ENCODE assay signal across 8 cellular contexts in genomic region chrX:52261463-52262194, GRCh38.
DNase-seq lines count a peak whose midpoint lies in the region; ATAC-seq, FAIRE-seq and TF ChIP-seq lines count a peak whose summit lies in the region.

No MANE protein-coding gene starts in this region.

- ATAC-seq in GM21390 (IDR thresholded peaks at IDR 0.05; ENCODE audit: unreplicated experiment): peak; percentile 99

- H3K4me3 ChIP-seq in endodermal cell (ENCODE audit: low read length): peak overlapping the region; percentile 81

- no peak for FAIRE-seq in D721Med (lab: Jason Lieb, UNC)

- H3K9me3 Mint-ChIP-seq in endodermal cell (peaks cover 27% of the 10 kb centered on the region), mesothelial cell of epicardium (peaks cover 5% of the 10 kb centered on the region)

- WGBS in endodermal cell (ENCODE audit: insufficient coverage in 1 of 2, insufficient read length in 1 of 2), 2 experiments: 0 to 2% methylated on average over 2 to 41 of the region's 41 CpGs

- no peak overlapping the region for H3K9ac ChIP-seq in endodermal cell (ENCODE audit: extremely low read depth, low read length, poor library complexity, severe bottlenecking)

- TF ChIP-seq CTCF in D721Med (IDR thresholded peaks at IDR 0.05; ENCODE audit: insufficient read depth, missing control alignments): peak; percentile 61
- TF ChIP-seq CTCF in endodermal cell (conservative IDR thresholded peaks at IDR 0.05): peak; percentile 95
- TF ChIP-seq CTCF in mesothelial cell of epicardium (IDR thresholded peaks at IDR 0.05; ENCODE audit: unreplicated experiment): peak; percentile 94

- no peaks in the 10 kb centered on the region for H3K36me3 ChIP-seq in endodermal cell (ENCODE audit: control insufficient read depth, insufficient read depth, low read length)

- DNase-seq in D721Med (ENCODE audit: insufficient read length, low spot score): peak; percentile 23
- peak in 73 of 76 experiments; percentile 1 to 82 (median 65) for DNase-seq in HUDEP-2 (lab: John Stamatoyannopoulos, UW; ENCODE audit: unreplicated experiment in 76 of 76)
- peak; percentile 85 for DNase-seq in NOMO-1 treated with DMSO at 0.1 percent for 48 hours (lab: John Stamatoyannopoulos, UW; ENCODE audit: unreplicated experiment)
- DNase-seq in activated CD8-positive, alpha-beta memory T cell treated with anti-CD3 and anti-CD28 coated beads, Interleukin-2, amount 50 U/mL, for 24 hours (ENCODE audit: extremely low read depth): peak; percentile 72
- peak; percentile 94 for DNase-seq in endodermal cell
- peak; percentile 65 to 84 for DNase-seq in mesothelial cell of epicardium (ENCODE audit: low spot score in 2 of 2, unreplicated experiment in 2 of 2)
- DNase-seq in stimulated activated CD8-positive, alpha-beta memory T cell treated with anti-CD3 and anti-CD28 coated beads, Interleukin-15, amount 100 ng/mL, for 4 hours (ENCODE audit: low read depth in 2 of 2): peak; percentile 77 to 82

- H3K27ac ChIP-seq in endodermal cell (ENCODE audit: low read depth, low read length): peak overlapping the region; percentile 87

- H3K27me3 Mint-ChIP-seq in endodermal cell (ENCODE audit: insufficient read depth) (no peaks in the 10 kb centered on the region), mesothelial cell of epicardium (ENCODE audit: low read depth) (peaks cover 5% of the 10 kb centered on the region)

- H3K27me3 ChIP-seq in endodermal cell (ENCODE audit: control insufficient read depth, insufficient read depth, low read length, poor library complexity, severe bottlenecking): no peaks in the 10 kb centered on the region

- H3K4me1 ChIP-seq in endodermal cell (ENCODE audit: control insufficient read depth, insufficient read depth, low read length): no peaks in the 10 kb centered on the region

- no peaks in the 10 kb centered on the region for H3K9me3 ChIP-seq in endodermal cell (ENCODE audit: control insufficient read depth, low read length)

- H3K4me3 Mint-ChIP-seq in endodermal cell (peak overlapping the region; percentile 79), mesothelial cell of epicardium (peak overlapping the region; percentile 97)

- H3K4me1 Mint-ChIP-seq in endodermal cell (peaks cover 12% of the 10 kb centered on the region), mesothelial cell of epicardium (peaks cover 21% of the 10 kb centered on the region)

- H3K27ac Mint-ChIP-seq in endodermal cell: peak overlapping the region; percentile 97
- peak overlapping the region; percentile 99 for H3K27ac Mint-ChIP-seq in mesothelial cell of epicardium

- H3K36me3 Mint-ChIP-seq in endodermal cell (ENCODE audit: low read depth): no peaks in the 10 kb centered on the region
- H3K36me3 Mint-ChIP-seq in mesothelial cell of epicardium: no peaks in the 10 kb centered on the region

Comparison
In these comparisons a context has a peak if more than half of its experiments do, and no peak if none do; other contexts are left out.
1. Peak in every context shown above with its lines: DNase-seq, ATAC-seq, H3K4me3 ChIP-seq and H3K27ac ChIP-seq.
2. DNase-seq: peak in every context shown above with its lines; median percentile 94 in endodermal cell; 85 in NOMO-1 treated with DMSO at 0.1 percent for 48 hours; 80 in stimulated activated CD8-positive, alpha-beta memory T cell treated with anti-CD3 and anti-CD28 coated beads, Interleukin-15, amount 100 ng/mL, for 4 hours; 74 in mesothelial cell of epicardium; 72 in activated CD8-positive, alpha-beta memory T cell treated with anti-CD3 and anti-CD28 coated beads, Interleukin-2, amount 50 U/mL, for 24 hours; 65 in HUDEP-2; 23 in D721Med.